ENCODE assay signal across 3 cellular contexts in the genomic region with DNA sequence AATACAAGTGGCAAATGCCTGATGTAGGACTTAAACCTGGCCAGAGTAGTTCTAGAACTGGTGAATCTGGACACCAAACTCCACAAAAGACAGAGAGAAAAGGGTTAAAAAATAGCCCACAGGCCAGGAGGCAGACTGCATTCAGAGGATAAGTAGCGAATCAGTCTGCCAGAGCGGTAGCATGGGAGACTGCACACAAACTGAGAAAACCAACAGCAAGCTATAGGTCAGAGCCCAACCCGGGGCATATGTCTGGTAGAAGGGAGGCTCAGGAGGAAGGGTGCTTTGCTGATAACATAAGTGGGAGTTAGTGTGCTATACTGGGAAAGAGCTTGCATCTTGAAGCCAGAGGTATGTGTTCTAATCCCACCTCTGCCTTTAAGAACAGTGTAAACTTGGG.
TF ChIP-seq lines count a peak whose summit lies in the region.

No MANE protein-coding gene starts in this region.

TF ChIP-seq in SK-N-SH, 30 proteins besides CTCF, POLR2A, EP300 and RAD21:
- TF ChIP-seq GATA2 (CRISPR knock-in tag; IDR thresholded peaks at IDR 0.05) (no peak), SIN3A (IDR thresholded peaks at IDR 0.05; ENCODE audit: borderline replicate concordance, low read depth, low read length) (no peak), YY1 (IDR thresholded peaks at IDR 0.05; ENCODE audit: low read depth) (no peak), POLR2AphosphoS5 (IDR thresholded peaks at IDR 0.05; ENCODE audit: low read depth, low read length) (no peak), TEAD4 (IDR thresholded peaks at IDR 0.05; ENCODE audit: borderline replicate concordance, insufficient read depth) (no peak), ELF1 (IDR thresholded peaks at IDR 0.05) (no peak), FOXJ3 (CRISPR knock-in tag; IDR thresholded peaks at IDR 0.05) (no peak), NFIC (IDR thresholded peaks at IDR 0.05; ENCODE audit: borderline replicate concordance) (no peak), ZBTB33 (IDR thresholded peaks at IDR 0.05; ENCODE audit: borderline replicate concordance, low read depth) (no peak), RCOR1 (IDR thresholded peaks at IDR 0.05; ENCODE audit: low read length) (no peak), FOSL2 (IDR thresholded peaks at IDR 0.05; ENCODE audit: borderline replicate concordance, low read depth) (no peak), RFX5 (IDR thresholded peaks at IDR 0.05; ENCODE audit: low read length) (no peak)
- TF ChIP-seq, protein P1, sequence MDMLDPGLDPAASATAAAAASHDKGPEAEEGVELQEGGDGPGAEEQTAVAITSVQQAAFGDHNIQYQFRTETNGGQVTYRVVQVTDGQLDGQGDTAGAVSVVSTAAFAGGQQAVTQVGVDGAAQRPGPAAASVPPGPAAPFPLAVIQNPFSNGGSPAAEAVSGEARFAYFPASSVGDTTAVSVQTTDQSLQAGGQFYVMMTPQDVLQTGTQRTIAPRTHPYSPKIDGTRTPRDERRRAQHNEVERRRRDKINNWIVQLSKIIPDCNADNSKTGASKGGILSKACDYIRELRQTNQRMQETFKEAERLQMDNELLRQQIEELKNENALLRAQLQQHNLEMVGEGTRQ (IDR thresholded peaks at IDR 0.05; ENCODE audit: borderline replicate concordance, low read depth, low read length), result no peak
- TF ChIP-seq, protein P2, sequence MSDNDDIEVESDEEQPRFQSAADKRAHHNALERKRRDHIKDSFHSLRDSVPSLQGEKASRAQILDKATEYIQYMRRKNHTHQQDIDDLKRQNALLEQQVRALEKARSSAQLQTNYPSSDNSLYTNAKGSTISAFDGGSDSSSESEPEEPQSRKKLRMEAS (IDR thresholded peaks at IDR 0.05; ENCODE audit: low read depth), result no peak
- TF ChIP-seq, protein P3, sequence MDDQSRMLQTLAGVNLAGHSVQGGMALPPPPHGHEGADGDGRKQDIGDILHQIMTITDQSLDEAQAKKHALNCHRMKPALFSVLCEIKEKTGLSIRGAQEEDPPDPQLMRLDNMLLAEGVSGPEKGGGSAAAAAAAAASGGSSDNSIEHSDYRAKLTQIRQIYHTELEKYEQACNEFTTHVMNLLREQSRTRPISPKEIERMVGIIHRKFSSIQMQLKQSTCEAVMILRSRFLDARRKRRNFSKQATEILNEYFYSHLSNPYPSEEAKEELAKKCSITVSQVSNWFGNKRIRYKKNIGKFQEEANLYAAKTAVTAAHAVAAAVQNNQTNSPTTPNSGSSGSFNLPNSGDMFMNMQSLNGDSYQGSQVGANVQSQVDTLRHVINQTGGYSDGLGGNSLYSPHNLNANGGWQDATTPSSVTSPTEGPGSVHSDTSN (IDR thresholded peaks at IDR 0.05), result no peak

TF ChIP-seq in SK-N-SH treated with all-trans-retinoic acid at 6 μM for 48 hours, 23 proteins besides CTCF, POLR2A, EP300 and RAD21:
- TF ChIP-seq TSHZ2 (CRISPR knock-in tag; IDR thresholded peaks at IDR 0.05) (no peak), ZNF565 (CRISPR knock-in tag; conservative IDR thresholded peaks at IDR 0.05; ENCODE audit: low read depth) (no peak), ISL1 (CRISPR knock-in tag; IDR thresholded peaks at IDR 0.05) (no peak), CSDC2 (CRISPR knock-in tag; IDR thresholded peaks at IDR 0.05) (no peak), TCF4 (CRISPR knock-in tag; IDR thresholded peaks at IDR 0.05; ENCODE audit: borderline replicate concordance) (no peak), ZFP30 (CRISPR knock-in tag; IDR thresholded peaks at IDR 0.05) (no peak), SNAI2 (CRISPR knock-in tag; IDR thresholded peaks at IDR 0.05) (no peak), PPARA (CRISPR knock-in tag; IDR thresholded peaks at IDR 0.05; ENCODE audit: borderline replicate concordance) (no peak), RARB (CRISPR knock-in tag; IDR thresholded peaks at IDR 0.05) (no peak), ZFP3 (CRISPR knock-in tag; IDR thresholded peaks at IDR 0.05) (no peak), ZNF70 (CRISPR knock-in tag; IDR thresholded peaks at IDR 0.05) (no peak), ZNF8 (CRISPR knock-in tag; IDR thresholded peaks at IDR 0.05) (no peak), ZC3H10 (CRISPR knock-in tag; IDR thresholded peaks at IDR 0.05) (no peak), ESRRG (CRISPR knock-in tag; IDR thresholded peaks at IDR 0.05) (no peak), OSR1 (CRISPR knock-in tag; IDR thresholded peaks at IDR 0.05) (no peak)
- TF ChIP-seq, protein P4, sequence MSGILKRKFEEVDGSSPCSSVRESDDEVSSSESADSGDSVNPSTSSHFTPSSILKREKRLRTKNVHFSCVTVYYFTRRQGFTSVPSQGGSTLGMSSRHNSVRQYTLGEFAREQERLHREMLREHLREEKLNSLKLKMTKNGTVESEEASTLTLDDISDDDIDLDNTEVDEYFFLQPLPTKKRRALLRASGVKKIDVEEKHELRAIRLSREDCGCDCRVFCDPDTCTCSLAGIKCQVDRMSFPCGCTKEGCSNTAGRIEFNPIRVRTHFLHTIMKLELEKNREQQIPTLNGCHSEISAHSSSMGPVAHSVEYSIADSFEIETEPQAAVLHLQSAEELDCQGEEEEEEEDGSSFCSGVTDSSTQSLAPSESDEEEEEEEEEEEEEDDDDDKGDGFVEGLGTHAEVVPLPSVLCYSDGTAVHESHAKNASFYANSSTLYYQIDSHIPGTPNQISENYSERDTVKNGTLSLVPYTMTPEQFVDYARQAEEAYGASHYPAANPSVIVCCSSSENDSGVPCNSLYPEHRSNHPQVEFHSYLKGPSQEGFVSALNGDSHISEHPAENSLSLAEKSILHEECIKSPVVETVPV (CRISPR knock-in tag; IDR thresholded peaks at IDR 0.05), result no peak
- TF ChIP-seq, protein P5, sequence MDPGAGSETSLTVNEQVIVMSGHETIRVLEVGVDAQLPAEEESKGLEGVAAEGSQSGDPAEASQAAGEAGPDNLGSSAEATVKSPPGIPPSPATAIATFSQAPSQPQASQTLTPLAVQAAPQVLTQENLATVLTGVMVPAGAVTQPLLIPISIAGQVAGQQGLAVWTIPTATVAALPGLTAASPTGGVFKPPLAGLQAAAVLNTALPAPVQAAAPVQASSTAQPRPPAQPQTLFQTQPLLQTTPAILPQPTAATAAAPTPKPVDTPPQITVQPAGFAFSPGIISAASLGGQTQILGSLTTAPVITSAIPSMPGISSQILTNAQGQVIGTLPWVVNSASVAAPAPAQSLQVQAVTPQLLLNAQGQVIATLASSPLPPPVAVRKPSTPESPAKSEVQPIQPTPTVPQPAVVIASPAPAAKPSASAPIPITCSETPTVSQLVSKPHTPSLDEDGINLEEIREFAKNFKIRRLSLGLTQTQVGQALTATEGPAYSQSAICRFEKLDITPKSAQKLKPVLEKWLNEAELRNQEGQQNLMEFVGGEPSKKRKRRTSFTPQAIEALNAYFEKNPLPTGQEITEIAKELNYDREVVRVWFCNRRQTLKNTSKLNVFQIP (CRISPR knock-in tag; IDR thresholded peaks at IDR 0.05; ENCODE audit: borderline replicate concordance, low read depth), result no peak

TF ChIP-seq in H1, 55 proteins besides CTCF, POLR2A, EP300 and RAD21:
- TF ChIP-seq, protein P6, sequence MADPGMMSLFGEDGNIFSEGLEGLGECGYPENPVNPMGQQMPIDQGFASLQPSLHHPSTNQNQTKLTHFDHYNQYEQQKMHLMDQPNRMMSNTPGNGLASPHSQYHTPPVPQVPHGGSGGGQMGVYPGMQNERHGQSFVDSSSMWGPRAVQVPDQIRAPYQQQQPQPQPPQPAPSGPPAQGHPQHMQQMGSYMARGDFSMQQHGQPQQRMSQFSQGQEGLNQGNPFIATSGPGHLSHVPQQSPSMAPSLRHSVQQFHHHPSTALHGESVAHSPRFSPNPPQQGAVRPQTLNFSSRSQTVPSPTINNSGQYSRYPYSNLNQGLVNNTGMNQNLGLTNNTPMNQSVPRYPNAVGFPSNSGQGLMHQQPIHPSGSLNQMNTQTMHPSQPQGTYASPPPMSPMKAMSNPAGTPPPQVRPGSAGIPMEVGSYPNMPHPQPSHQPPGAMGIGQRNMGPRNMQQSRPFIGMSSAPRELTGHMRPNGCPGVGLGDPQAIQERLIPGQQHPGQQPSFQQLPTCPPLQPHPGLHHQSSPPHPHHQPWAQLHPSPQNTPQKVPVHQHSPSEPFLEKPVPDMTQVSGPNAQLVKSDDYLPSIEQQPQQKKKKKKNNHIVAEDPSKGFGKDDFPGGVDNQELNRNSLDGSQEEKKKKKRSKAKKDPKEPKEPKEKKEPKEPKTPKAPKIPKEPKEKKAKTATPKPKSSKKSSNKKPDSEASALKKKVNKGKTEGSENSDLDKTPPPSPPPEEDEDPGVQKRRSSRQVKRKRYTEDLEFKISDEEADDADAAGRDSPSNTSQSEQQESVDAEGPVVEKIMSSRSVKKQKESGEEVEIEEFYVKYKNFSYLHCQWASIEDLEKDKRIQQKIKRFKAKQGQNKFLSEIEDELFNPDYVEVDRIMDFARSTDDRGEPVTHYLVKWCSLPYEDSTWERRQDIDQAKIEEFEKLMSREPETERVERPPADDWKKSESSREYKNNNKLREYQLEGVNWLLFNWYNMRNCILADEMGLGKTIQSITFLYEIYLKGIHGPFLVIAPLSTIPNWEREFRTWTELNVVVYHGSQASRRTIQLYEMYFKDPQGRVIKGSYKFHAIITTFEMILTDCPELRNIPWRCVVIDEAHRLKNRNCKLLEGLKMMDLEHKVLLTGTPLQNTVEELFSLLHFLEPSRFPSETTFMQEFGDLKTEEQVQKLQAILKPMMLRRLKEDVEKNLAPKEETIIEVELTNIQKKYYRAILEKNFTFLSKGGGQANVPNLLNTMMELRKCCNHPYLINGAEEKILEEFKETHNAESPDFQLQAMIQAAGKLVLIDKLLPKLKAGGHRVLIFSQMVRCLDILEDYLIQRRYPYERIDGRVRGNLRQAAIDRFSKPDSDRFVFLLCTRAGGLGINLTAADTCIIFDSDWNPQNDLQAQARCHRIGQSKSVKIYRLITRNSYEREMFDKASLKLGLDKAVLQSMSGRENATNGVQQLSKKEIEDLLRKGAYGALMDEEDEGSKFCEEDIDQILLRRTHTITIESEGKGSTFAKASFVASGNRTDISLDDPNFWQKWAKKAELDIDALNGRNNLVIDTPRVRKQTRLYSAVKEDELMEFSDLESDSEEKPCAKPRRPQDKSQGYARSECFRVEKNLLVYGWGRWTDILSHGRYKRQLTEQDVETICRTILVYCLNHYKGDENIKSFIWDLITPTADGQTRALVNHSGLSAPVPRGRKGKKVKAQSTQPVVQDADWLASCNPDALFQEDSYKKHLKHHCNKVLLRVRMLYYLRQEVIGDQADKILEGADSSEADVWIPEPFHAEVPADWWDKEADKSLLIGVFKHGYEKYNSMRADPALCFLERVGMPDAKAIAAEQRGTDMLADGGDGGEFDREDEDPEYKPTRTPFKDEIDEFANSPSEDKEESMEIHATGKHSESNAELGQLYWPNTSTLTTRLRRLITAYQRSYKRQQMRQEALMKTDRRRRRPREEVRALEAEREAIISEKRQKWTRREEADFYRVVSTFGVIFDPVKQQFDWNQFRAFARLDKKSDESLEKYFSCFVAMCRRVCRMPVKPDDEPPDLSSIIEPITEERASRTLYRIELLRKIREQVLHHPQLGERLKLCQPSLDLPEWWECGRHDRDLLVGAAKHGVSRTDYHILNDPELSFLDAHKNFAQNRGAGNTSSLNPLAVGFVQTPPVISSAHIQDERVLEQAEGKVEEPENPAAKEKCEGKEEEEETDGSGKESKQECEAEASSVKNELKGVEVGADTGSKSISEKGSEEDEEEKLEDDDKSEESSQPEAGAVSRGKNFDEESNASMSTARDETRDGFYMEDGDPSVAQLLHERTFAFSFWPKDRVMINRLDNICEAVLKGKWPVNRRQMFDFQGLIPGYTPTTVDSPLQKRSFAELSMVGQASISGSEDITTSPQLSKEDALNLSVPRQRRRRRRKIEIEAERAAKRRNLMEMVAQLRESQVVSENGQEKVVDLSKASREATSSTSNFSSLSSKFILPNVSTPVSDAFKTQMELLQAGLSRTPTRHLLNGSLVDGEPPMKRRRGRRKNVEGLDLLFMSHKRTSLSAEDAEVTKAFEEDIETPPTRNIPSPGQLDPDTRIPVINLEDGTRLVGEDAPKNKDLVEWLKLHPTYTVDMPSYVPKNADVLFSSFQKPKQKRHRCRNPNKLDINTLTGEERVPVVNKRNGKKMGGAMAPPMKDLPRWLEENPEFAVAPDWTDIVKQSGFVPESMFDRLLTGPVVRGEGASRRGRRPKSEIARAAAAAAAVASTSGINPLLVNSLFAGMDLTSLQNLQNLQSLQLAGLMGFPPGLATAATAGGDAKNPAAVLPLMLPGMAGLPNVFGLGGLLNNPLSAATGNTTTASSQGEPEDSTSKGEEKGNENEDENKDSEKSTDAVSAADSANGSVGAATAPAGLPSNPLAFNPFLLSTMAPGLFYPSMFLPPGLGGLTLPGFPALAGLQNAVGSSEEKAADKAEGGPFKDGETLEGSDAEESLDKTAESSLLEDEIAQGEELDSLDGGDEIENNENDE (IDR thresholded peaks at IDR 0.05; ENCODE audit: insufficient replicate concordance, low read length), result no peak
- TF ChIP-seq GTF2F1 (IDR thresholded peaks at IDR 0.05; ENCODE audit: borderline replicate concordance, low read depth, low read length) (no peak), EGR1 (IDR thresholded peaks at IDR 0.05; ENCODE audit: borderline replicate concordance, low read depth, low read length) (no peak), POU5F1 (IDR thresholded peaks at IDR 0.05; ENCODE audit: low read depth, low read length) (no peak), NRF1 (IDR thresholded peaks at IDR 0.05; ENCODE audit: low read depth, low read length) (no peak), RXRA (IDR thresholded peaks at IDR 0.05; ENCODE audit: insufficient read depth, low read depth, low read length) (no peak), ATF2 (IDR thresholded peaks at IDR 0.05; ENCODE audit: low read length) (no peak), SP4 (IDR thresholded peaks at IDR 0.05; ENCODE audit: low read length) (no peak), BACH1 (IDR thresholded peaks at IDR 0.05; ENCODE audit: low read length) (no peak), POLR2AphosphoS5 (IDR thresholded peaks at IDR 0.05; ENCODE audit: low read depth, low read length) (no peak), ZNF274 (IDR thresholded peaks at IDR 0.05; ENCODE audit: borderline replicate concordance, extremely low read depth, low read length) (no peak)
TF ChIP-seq in H1: peak in this region for 0.
